ENCODE assay signal across 18 cellular contexts in the genomic region with DNA sequence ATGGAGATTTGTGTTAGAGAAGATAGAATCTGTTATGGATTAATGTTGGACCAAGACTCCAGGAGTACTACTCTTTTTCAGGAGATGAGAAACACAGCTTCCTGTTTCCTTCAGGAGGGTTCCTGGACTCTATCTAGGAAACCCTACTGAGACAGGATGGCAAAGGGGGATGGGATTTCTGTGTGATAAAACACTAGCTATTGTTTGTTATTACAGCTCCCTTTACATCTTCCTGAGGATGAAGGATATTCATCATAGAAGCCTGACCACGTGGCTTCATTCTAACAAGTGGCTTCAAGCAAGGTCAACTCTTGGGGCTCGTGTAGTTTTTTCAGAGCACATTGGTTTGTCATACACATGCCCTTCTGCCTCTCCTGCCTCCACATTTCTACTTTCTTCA. TPM values are rescaled to one million over a fixed set of nuclear protein-coding genes. Genes with fewer than 3 reads are reported as not detected.
DNase-seq lines count a peak whose midpoint lies in the region; ATAC-seq and TF ChIP-seq lines count a peak whose summit lies in the region.
"Had no signal": no experiment of that assay in that cellular context is flagged by ENCODE, and none has a peak within 500 bp of the region (broad histone marks: within the 10 kb centered on the region; RNA-seq: fewer than 3 reads in every experiment).

No MANE protein-coding gene starts in this region.

- no peaks in the 10 kb centered on the region for H3K9me2 ChIP-seq in MM.1S (replicated peaks; ENCODE audit: insufficient read depth, low read length)

- H2BK120ac ChIP-seq in IMR-90 (ENCODE audit: low read depth, low read length) = no peak overlapping the region

- H2AK5ac ChIP-seq in IMR-90 (ENCODE audit: low read depth, low read length) = no peak overlapping the region

- POLR2A ChIA-PET in A673 (lab: Charles Lee; ENCODE audit: low non-redundant PET) = no interaction called here
- POLR2A ChIA-PET in IMR-90 (lab: Charles Lee; ENCODE audit: unreplicated experiment) = no interaction called here
- POLR2A ChIA-PET in MCF 10A (lab: Yijun Ruan, JAX) = no interaction called here

- H2AFZ ChIP-seq in IMR-90 (replicated peaks; ENCODE audit: low read length, poor library complexity) = no peak overlapping the region
- H2AFZ ChIP-seq in MM.1S (ENCODE audit: low read length) = no peak overlapping the region

- no peak overlapping the region for H3K4me3 Mint-ChIP-seq in endothelial cell (ENCODE audit: unreplicated experiment)
- H3K4me3 Mint-ChIP-seq in MCF 10A (ENCODE audit: unreplicated experiment) = no peak overlapping the region
- H3K4me3 Mint-ChIP-seq: B cell, CD14-positive monocyte had no signal

- H3K9me1 ChIP-seq in IMR-90 (ENCODE audit: insufficient read depth, low read length) = peaks cover 7% of the 10 kb centered on the region

- no peak overlapping the region for H4K8ac ChIP-seq in IMR-90 (ENCODE audit: low read depth in 2 of 2, low read length in 2 of 2)

- H3K18ac ChIP-seq in IMR-90 (ENCODE audit: low read depth, low read length) = no peak overlapping the region

- no peak for TF ChIP-seq CTCF in A673 (conservative IDR thresholded peaks at IDR 0.05; ENCODE audit: low read depth, low read length)
- TF ChIP-seq CTCF in IMR-90 (conservative IDR thresholded peaks at IDR 0.05; ENCODE audit: low read depth, low read length) = no peak
- TF ChIP-seq CTCF in endothelial cell (IDR thresholded peaks at IDR 0.05; ENCODE audit: unreplicated experiment) = no peak
- TF ChIP-seq CTCF in MM.1S (IDR thresholded peaks at IDR 0.05; ENCODE audit: low read length) = no peak
- no peak for TF ChIP-seq CTCF in MCF 10A (IDR thresholded peaks at IDR 0.05; ENCODE audit: unreplicated experiment)

- TF ChIP-seq POLR2A in IMR-90 (IDR thresholded peaks at IDR 0.05; ENCODE audit: low read depth, low read length) = no peak

- H3K79me1 ChIP-seq in IMR-90 (ENCODE audit: low read depth in 1 of 2, low read length in 2 of 2) = peaks cover 0 to 22% of the 10 kb centered on the region in 2 experiments; a peak in 2 of 4 replicates

- peak overlapping the region; percentile 14; the same call in 1 of the 2 replicates for H2BK20ac ChIP-seq in IMR-90 (ENCODE audit: low read depth, low read length)

- peaks cover 20% of the 10 kb centered on the region for H3F3A ChIP-seq in MM.1S (ENCODE audit: insufficient read depth, low read length)

- ATAC-seq in IMR-90 (ENCODE audit: low read depth) = no peak
- ATAC-seq: K562 had no signal

- BruUV-seq in A673 (replicated peaks; lab: Mats Ljungman, UMichigan) (no TSS peak), IMR-90 (replicated peaks; lab: Mats Ljungman, UMichigan) (no TSS peak), MCF 10A (replicated peaks; lab: Mats Ljungman, UMichigan) (no TSS peak)

- intact Hi-C loops in A673 (cut with micrococcal nuclease; ENCODE audit: unreplicated experiment) (no loop called here), IMR-90 (cut with micrococcal nuclease) (no loop called here), MCF 10A (cut with micrococcal nuclease) (no loop called here)

- no peak overlapping the region for H4K5ac ChIP-seq in IMR-90 (ENCODE audit: low read depth, low read length)

- H4K91ac ChIP-seq in IMR-90 (ENCODE audit: insufficient read depth, low read depth, low read length) = no peak overlapping the region

- no peaks in the 10 kb centered on the region for H3K9me3 ChIP-seq in A673 (ENCODE audit: low read depth, low read length, poor library complexity, severe bottlenecking)
- H3K9me3 ChIP-seq in IMR-90 (ENCODE audit: control insufficient read depth, insufficient read depth, low read length) = no peaks in the 10 kb centered on the region
- H3K9me3 ChIP-seq in MM.1S (replicated peaks; ENCODE audit: insufficient read depth, low read length) = no peaks in the 10 kb centered on the region
- H3K9me3 ChIP-seq: SJCRH30 had no signal

- dilution Hi-C loops in IMR-90 (cut with HindIII; ENCODE audit: low sequenced_read_pairs, unreplicated experiment) = no loop called here

- H3K9ac ChIP-seq in IMR-90 (ENCODE audit: low read depth, low read length) (no peak overlapping the region), MM.1S (ENCODE audit: low read length) (no peak overlapping the region)

- H4K20me1 ChIP-seq in IMR-90 (ENCODE audit: insufficient read depth, low read length) (no peaks in the 10 kb centered on the region), MM.1S (ENCODE audit: insufficient read depth, low read length) (no peaks in the 10 kb centered on the region)

- H3K27ac Mint-ChIP-seq in endothelial cell (ENCODE audit: unreplicated experiment) = peak overlapping the region; percentile 27
- H3K27ac Mint-ChIP-seq in MCF 10A (ENCODE audit: low read depth, unreplicated experiment) = no peak overlapping the region
- H3K27ac Mint-ChIP-seq: B cell, CD14-positive monocyte had no signal

- no peak overlapping the region for H2BK5ac ChIP-seq in IMR-90 (ENCODE audit: low read depth, low read length, poor library complexity, severe bottlenecking)

- in situ Hi-C loops in IMR-90 (cut with MboI; ENCODE audit: low sequenced_read_pairs) = no loop called here

- H3K4me1 ChIP-seq in A673 (ENCODE audit: insufficient read depth, low read length, poor library complexity, severe bottlenecking) (peaks cover 80% of the 10 kb centered on the region), IMR-90 (ENCODE audit: control insufficient read depth, insufficient read depth, low read length) (peaks cover 9% of the 10 kb centered on the region), MM.1S (ENCODE audit: low read length) (peaks cover 23% of the 10 kb centered on the region)

- peaks cover 64% of the 10 kb centered on the region for H3K79me2 ChIP-seq in MM.1S (ENCODE audit: low read length)

- no peak overlapping the region; the same call in 1 of the 2 replicates for H3K23ac ChIP-seq in IMR-90 (ENCODE audit: low read depth, low read length)

- peaks cover 56% of the 10 kb centered on the region for H3K4me1 Mint-ChIP-seq in endothelial cell (ENCODE audit: unreplicated experiment)
- H3K4me1 Mint-ChIP-seq in MCF 10A (ENCODE audit: insufficient read depth, unreplicated experiment) = no peaks in the 10 kb centered on the region

- H3K4me2 ChIP-seq in IMR-90 (ENCODE audit: low read depth, low read length) = no peak overlapping the region
- H3K4me2 ChIP-seq in MM.1S (ENCODE audit: low read depth, low read length) = no peak overlapping the region

- H3K56ac ChIP-seq in IMR-90 (ENCODE audit: extremely low read depth, insufficient read depth, low read length) = no peak overlapping the region

- CTCF ChIA-PET in A673 (lab: Charles Lee) (no interaction called here), IMR-90 (lab: Yijun Ruan, JAX) (no interaction called here), MCF 10A (lab: Yijun Ruan, JAX) (no interaction called here)

- H3K27me3 ChIP-seq in A673 (replicated peaks; ENCODE audit: insufficient read depth, low read depth, low read length, poor library complexity) (no peaks in the 10 kb centered on the region), IMR-90 (ENCODE audit: control insufficient read depth, insufficient read depth, low read length) (no peaks in the 10 kb centered on the region), MM.1S (replicated peaks; ENCODE audit: insufficient read depth, low read length) (no peaks in the 10 kb centered on the region)
- H3K27me3 ChIP-seq: SJCRH30 had no signal

- H3K9me3 Mint-ChIP-seq in endothelial cell (ENCODE audit: unreplicated experiment) (no peaks in the 10 kb centered on the region), MCF 10A (ENCODE audit: unreplicated experiment) (peaks cover 7% of the 10 kb centered on the region)
- H3K9me3 Mint-ChIP-seq: CD14-positive monocyte had no signal

- no peak overlapping the region for H2AK9ac ChIP-seq in IMR-90 (replicated peaks; ENCODE audit: low read depth, low read length, poor library complexity)

- H3K4me3 ChIP-seq in A673 (ENCODE audit: low read depth, low read length, poor library complexity, severe bottlenecking) = no peak overlapping the region
- H3K4me3 ChIP-seq in IMR-90 (ENCODE audit: insufficient read depth, low read depth, low read length) = no peak overlapping the region
- H3K4me3 ChIP-seq in MM.1S (ENCODE audit: low read length) = no peak overlapping the region
- H3K4me3 ChIP-seq: K562, SJCRH30 had no signal

- 29% methylated on average over 1 of the region's 2 CpGs; no CpG with 5 or more reads in 1 of the 2 experiments for WGBS in IMR-90 (ENCODE audit: extremely low coverage in 2 of 2, insufficient read length in 1 of 2), 2 experiments

- H3K4ac ChIP-seq in IMR-90 (ENCODE audit: low read depth, low read length) = no peak overlapping the region

- H3K27ac ChIP-seq in A673 (ENCODE audit: low read depth, low read length, poor library complexity, severe bottlenecking) (peak overlapping the region; percentile 32), IMR-90 (ENCODE audit: insufficient read depth, low read length) (no peak overlapping the region), MM.1S (ENCODE audit: low read length) (no peak overlapping the region)
- H3K27ac ChIP-seq: SJCRH30 had no signal

- H3K14ac ChIP-seq in IMR-90 (replicated peaks; ENCODE audit: low read depth, low read length) = no peak overlapping the region

- no peak overlapping the region for H2BK15ac ChIP-seq in IMR-90 (ENCODE audit: low read depth, low read length)

- H3K27me3 Mint-ChIP-seq in endothelial cell (ENCODE audit: unreplicated experiment) (peaks cover 2% of the 10 kb centered on the region), MCF 10A (ENCODE audit: insufficient read depth, unreplicated experiment) (no peaks in the 10 kb centered on the region)
- H3K27me3 Mint-ChIP-seq: B cell had no signal

- no peak for TF ChIP-seq RAD21 in IMR-90 (IDR thresholded peaks at IDR 0.05; ENCODE audit: low read length)

- peak; percentile 47 for DNase-seq in A673 (ENCODE audit: low spot score)
- DNase-seq in IMR-90 = no peak
- no peak for DNase-seq in endothelial cell (ENCODE audit: low spot score)
- peak; percentile 75 to 95 for DNase-seq in lung microvascular endothelial cell (ENCODE audit: low read depth in 2 of 2)
- no peak for DNase-seq in MM.1S
- DNase-seq in globus pallidus (ENCODE audit: low spot score) = no peak
- no peak for DNase-seq in MCF 10A (ENCODE audit: unreplicated experiment)
- DNase-seq: EL, GF-D8, NCI-H1105 treated with DMSO at 0.1 percent for 48 hours, NCI-H2029 treated with DMSO at 0.1 percent for 48 hours, NCI-H2171, NCI-H345, NCI-H524 treated with DMSO at 0.1 percent for 48 hours, SJCRH30 had no signal

- H3K36me3 ChIP-seq in A673 (ENCODE audit: insufficient read depth, low read length, poor library complexity, severe bottlenecking) (peaks cover 11% of the 10 kb centered on the region), IMR-90 (ENCODE audit: control insufficient read depth, insufficient read depth, low read length) (no peaks in the 10 kb centered on the region), MM.1S (replicated peaks; ENCODE audit: insufficient read depth, low read length) (no peaks in the 10 kb centered on the region)
- H3K36me3 ChIP-seq: SJCRH30 had no signal

- peaks cover 14% of the 10 kb centered on the region for H3K36me3 Mint-ChIP-seq in endothelial cell (ENCODE audit: low read depth, unreplicated experiment)
- no peaks in the 10 kb centered on the region for H3K36me3 Mint-ChIP-seq in MCF 10A (ENCODE audit: insufficient read depth, unreplicated experiment)
- H3K36me3 Mint-ChIP-seq: CD14-positive monocyte had no signal

RNA-seq across cellular contexts. Expression of a gene that starts 33.3 kb away (rescaled TPM):
- total RNA-seq in A673 (2021) (67.2 and 74.0 TPM in 2 replicates), IMR-90 (2012; rRNA removed) (7.5 TPM in 2 replicates), endothelial cell (ENCODE audit: unreplicated experiment) (60.7 TPM), lung microvascular endothelial cell (16.1 and 19.8 TPM in 2 replicates), MCF 10A (2022) (2.1 and 2.3 TPM in 2 replicates)
- polyA plus RNA-seq in IMR-90 (2012; rRNA removed) = 4.4 and 4.7 TPM in 2 replicates
- polyA plus RNA-seq in IMR-90 (2012; cell fraction: cytosol; rRNA removed) = 2.0 and 2.2 TPM in 2 replicates
- 3.2 and 9.6 TPM in 2 replicates for polyA plus RNA-seq in IMR-90 (2012; cell fraction: nucleus; rRNA removed; ENCODE audit: low replicate concordance)

Comparison
In these comparisons a context has a peak if more than half of its experiments do, and no peak if none do; other contexts are left out.
1. DNase-seq: peak in A673 (single experiment) and lung microvascular endothelial cell (2 of 2); none in IMR-90 (single experiment), endothelial cell (single experiment), MM.1S (single experiment), globus pallidus (single experiment) and MCF 10A (single experiment).